15 cellular contexts compared by ENCODE assay signal in the genomic region with DNA sequence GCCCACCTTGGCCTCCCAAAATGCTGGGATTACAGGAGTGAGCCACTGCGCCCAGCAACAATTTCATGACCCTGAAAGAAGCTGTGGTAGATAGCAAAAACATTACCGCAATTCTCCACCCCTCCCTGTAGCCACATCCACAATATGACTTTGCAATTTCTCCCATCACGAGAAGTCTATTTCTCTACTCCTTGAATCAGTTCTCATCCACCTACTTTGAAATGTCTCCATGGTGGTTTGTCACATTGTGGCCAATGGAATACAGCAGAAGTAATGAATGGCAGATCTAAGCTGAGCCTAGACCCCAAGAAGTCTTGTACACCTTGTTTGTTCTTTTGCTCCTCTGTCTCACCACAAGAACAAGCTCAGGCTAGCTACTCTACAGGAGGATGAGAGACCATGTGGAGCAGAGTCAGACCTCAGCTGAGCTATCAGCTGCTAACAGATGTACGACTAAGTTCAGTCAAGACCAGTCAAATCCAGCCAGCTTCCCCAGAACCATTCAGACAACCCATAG. TPM values are rescaled to one million over a fixed set of nuclear protein-coding genes. Genes with fewer than 3 reads are reported as not detected.
A peak's percentile ranks its signal among the peaks of the same experiment; 100 is the strongest.
DNase-seq lines count a peak whose midpoint lies in the region; ATAC-seq, FAIRE-seq and TF ChIP-seq lines count a peak whose summit lies in the region.
"Had no signal": no experiment of that assay in that cellular context is flagged by ENCODE, and none has a peak within 500 bp of the region (broad histone marks: within the 10 kb centered on the region; RNA-seq: fewer than 3 reads in every experiment).

No MANE protein-coding gene starts in this region.

- peaks cover 5% of the 10 kb centered on the region for H3K9me3 Mint-ChIP-seq in activated naive CD4-positive, alpha-beta T cell treated with anti-CD3 and anti-CD28 coated beads, Interleukin-2, amount 10 ng/mL, durations not matched to agents 7 days and 5 days
- H3K9me3 Mint-ChIP-seq in stimulated activated naive CD8-positive, alpha-beta T cell treated with anti-CD3 and anti-CD28 coated beads, Interleukin-15, amount 100 ng/mL, for 72 hours, result no peaks in the 10 kb centered on the region
- H3K9me3 Mint-ChIP-seq: type B pancreatic cell had no signal

- peak overlapping the region; percentile 6 for H3K4me3 Mint-ChIP-seq in activated naive CD4-positive, alpha-beta T cell treated with anti-CD3 and anti-CD28 coated beads, Interleukin-2, amount 10 ng/mL, durations not matched to agents 7 days and 5 days
- H3K4me3 Mint-ChIP-seq in stimulated activated naive CD8-positive, alpha-beta T cell treated with anti-CD3 and anti-CD28 coated beads, Interleukin-15, amount 100 ng/mL, for 72 hours, result peak overlapping the region; percentile 25 to 50
- H3K4me3 Mint-ChIP-seq: type B pancreatic cell had no signal

- no peak for FAIRE-seq in GM12891 (lab: Jason Lieb, UNC)

- peaks cover 41% of the 10 kb centered on the region for H3K4me1 Mint-ChIP-seq in activated naive CD4-positive, alpha-beta T cell treated with anti-CD3 and anti-CD28 coated beads, Interleukin-2, amount 10 ng/mL, durations not matched to agents 7 days and 5 days
- H3K4me1 Mint-ChIP-seq in stimulated activated naive CD8-positive, alpha-beta T cell treated with anti-CD3 and anti-CD28 coated beads, Interleukin-15, amount 100 ng/mL, for 72 hours, result peaks cover 30% of the 10 kb centered on the region

- peaks cover 5% of the 10 kb centered on the region for H3K36me3 Mint-ChIP-seq in activated naive CD4-positive, alpha-beta T cell treated with anti-CD3 and anti-CD28 coated beads, Interleukin-2, amount 10 ng/mL, durations not matched to agents 7 days and 5 days
- H3K36me3 Mint-ChIP-seq: type B pancreatic cell had no signal

- peak; percentile 33 for ATAC-seq in stimulated activated naive CD8-positive, alpha-beta T cell treated with anti-CD3 and anti-CD28 coated beads, Interleukin-15, amount 100 ng/mL, for 72 hours
- ATAC-seq in HG03025 (IDR thresholded peaks at IDR 0.05; ENCODE audit: low FRiP score, unreplicated experiment), result no peak

- H3K27me3 Mint-ChIP-seq in activated naive CD4-positive, alpha-beta T cell treated with anti-CD3 and anti-CD28 coated beads, Interleukin-2, amount 10 ng/mL, durations not matched to agents 7 days and 5 days, result peaks cover 65% of the 10 kb centered on the region
- peaks cover 37% of the 10 kb centered on the region for H3K27me3 Mint-ChIP-seq in stimulated activated naive CD8-positive, alpha-beta T cell treated with anti-CD3 and anti-CD28 coated beads, Interleukin-15, amount 100 ng/mL, for 72 hours

- peak; percentile 55 for DNase-seq in activated naive CD4-positive, alpha-beta T cell treated with anti-CD3 and anti-CD28 coated beads, Interleukin-2, amount 10 ng/mL, durations not matched to agents 7 days and 5 days
- no peak for DNase-seq in activated naive CD4-positive, alpha-beta T cell (lab: John Stamatoyannopoulos, UW)
- DNase-seq in OCI-M1 (lab: John Stamatoyannopoulos, UW) (peak; percentile 99), amniotic epithelial cell (ENCODE audit: low read depth) (peak; percentile 14), hypothalamus (lab: John Stamatoyannopoulos, UW) (no peak), GM12891 (ENCODE audit: insufficient read length, low spot score) (no peak)
- no peak for DNase-seq in stimulated activated naive CD8-positive, alpha-beta T cell treated with anti-CD3 and anti-CD28 coated beads, Interleukin-15, amount 100 ng/mL, for 72 hours
- DNase-seq: IMR-90, kidney glomerular epithelial cell, NCI-H2029, NCI-H82, Right ventricle myocardium superior had no signal

- CTCF ChIA-PET in activated naive CD4-positive, alpha-beta T cell treated with anti-CD3 and anti-CD28 coated beads, Interleukin-2, amount 10 ng/mL, durations not matched to agents 7 days and 5 days (lab: Charles Lee), result interaction anchor here (0.7 to 1.3 kb wide), 3 partner anchors 9 to 322 kb away, joined by 3 to 13 read pairs (median 4); no protein-coding TSS in a partner anchor

- peak overlapping the region; percentile 75 for H3K27ac Mint-ChIP-seq in activated naive CD4-positive, alpha-beta T cell treated with anti-CD3 and anti-CD28 coated beads, Interleukin-2, amount 10 ng/mL, durations not matched to agents 7 days and 5 days
- no peak overlapping the region for H3K27ac Mint-ChIP-seq in stimulated activated naive CD8-positive, alpha-beta T cell treated with anti-CD3 and anti-CD28 coated beads, Interleukin-15, amount 100 ng/mL, for 72 hours
- H3K27ac Mint-ChIP-seq: type B pancreatic cell had no signal

- TF ChIP-seq POLR2A in GM12891 (IDR thresholded peaks at IDR 0.05; ENCODE audit: low read depth, low read length), result no peak

TF ChIP-seq in GM12891, 5 proteins besides CTCF, POLR2A, EP300 and RAD21:
- TF ChIP-seq POU2F2 (IDR thresholded peaks at IDR 0.05; ENCODE audit: low read depth, low read length) (no peak), TAF1 (IDR thresholded peaks at IDR 0.05; ENCODE audit: low read depth, low read length) (no peak), SPI1 (IDR thresholded peaks at IDR 0.05; ENCODE audit: low read depth, low read length) (no peak), PAX5 (IDR thresholded peaks at IDR 0.05; ENCODE audit: insufficient read depth, low read length, severe bottlenecking) (no peak), POLR2AphosphoS5 (IDR thresholded peaks at IDR 0.05; ENCODE audit: low read depth, low read length) (no peak)

RNA-seq across cellular contexts. Expression of a gene that starts 6.3 kb away (rescaled TPM):
- not detected for polyA plus RNA-seq in GM12891 (2012; ENCODE audit: low read depth, missing spikeins)
- polyA plus RNA-seq: cardiac muscle cell, IMR-90 had no signal

RNA-seq across cellular contexts. Expression of a gene that starts 6.8 kb away (rescaled TPM):
- polyA plus RNA-seq in GM12891 (2012; ENCODE audit: low read depth, missing spikeins), result not detected
- polyA plus RNA-seq: cardiac muscle cell, IMR-90 had no signal

RNA-seq across cellular contexts. Expression of a gene that starts 31.8 kb away (rescaled TPM):
- polyA plus RNA-seq in GM12891 (2012; ENCODE audit: low read depth, missing spikeins), result 34.8 TPM

RNA-seq across cellular contexts. Expression of a gene that starts 34.3 kb away (rescaled TPM):
- polyA plus RNA-seq in GM12891 (2012; ENCODE audit: low read depth, missing spikeins), result not detected
- polyA plus RNA-seq: cardiac muscle cell had no signal

Comparison
In these comparisons a context has a peak if more than half of its experiments do, and no peak if none do; other contexts are left out.
1. DNase-seq: peak in activated naive CD4-positive, alpha-beta T cell treated with anti-CD3 and anti-CD28 coated beads, Interleukin-2, amount 10 ng/mL, durations not matched to agents 7 days and 5 days (single experiment), OCI-M1 (single experiment) and amniotic epithelial cell (single experiment); none in activated naive CD4-positive, alpha-beta T cell (0 of 4), stimulated activated naive CD8-positive, alpha-beta T cell treated with anti-CD3 and anti-CD28 coated beads, Interleukin-15, amount 100 ng/mL, for 72 hours (0 of 2), hypothalamus (0 of 51) and GM12891 (single experiment).